27 cellular contexts compared by ENCODE assay signal in genomic region chr7:114806590-114807167, GRCh38.
DNase-seq lines count a peak whose midpoint lies in the region; ATAC-seq, FAIRE-seq and TF ChIP-seq lines count a peak whose summit lies in the region.
"Had no signal": no experiment of that assay in that cellular context is flagged by ENCODE, and none has a peak within 500 bp of the region (broad histone marks: within the 10 kb centered on the region; RNA-seq: fewer than 3 reads in every experiment).

No MANE protein-coding gene starts in this region.

- FAIRE-seq in pancreas (lab: Jason Lieb, UNC): no peak
- FAIRE-seq: urothelium cell line had no signal

- H3K27ac Mint-ChIP-seq in activated naive CD4-positive, alpha-beta T cell treated with anti-CD3 and anti-CD28 coated beads, Interleukin-2, amount 50 U/mL, for 72 hours: no peak overlapping the region
- H3K27ac Mint-ChIP-seq: activated CD8-positive, alpha-beta memory T cell treated with anti-CD3 and anti-CD28 coated beads, Interleukin-2, amount 10 ng/mL, durations not matched to agents 7 days and 5 days; activated naive CD4-positive, alpha-beta T cell treated with anti-CD3 and anti-CD28 coated beads for 36 hours; activated T-cell treated with anti-CD3 and anti-CD28 coated beads, Interleukin-2, amount 50 U/mL, for 72 hours; memory B cell; stimulated activated naive B cell treated with anti-CD40 and anti-IgM and Interleukin-4, amounts not matched to agents 10 μg/mL and 1 μg/mL and 100 μg/mL, for 72 hours had no signal

- H3K27me3 Mint-ChIP-seq in activated T-cell treated with anti-CD3 and anti-CD28 coated beads, Interleukin-2, amount 50 U/mL, for 4 hours (ENCODE audit: low read depth): no peaks in the 10 kb centered on the region
- H3K27me3 Mint-ChIP-seq: central memory CD8-positive, alpha-beta T cell had no signal

- no peaks in the 10 kb centered on the region for H3K36me3 Mint-ChIP-seq in activated T-cell treated with anti-CD3 and anti-CD28 coated beads, Interleukin-2, amount 50 U/mL, for 4 hours (ENCODE audit: insufficient read depth)
- H3K36me3 Mint-ChIP-seq in activated naive CD4-positive, alpha-beta T cell treated with anti-CD3 and anti-CD28 coated beads, Interleukin-2, amount 50 U/mL, for 72 hours: peaks cover 0 to 47% of the 10 kb centered on the region in 2 donors
- H3K36me3 Mint-ChIP-seq: memory B cell; stimulated activated naive B cell treated with anti-CD40 and anti-IgM and Interleukin-4, amounts not matched to agents 10 μg/mL and 1 μg/mL and 100 μg/mL, for 72 hours had no signal

- peak; percentile 19 for DNase-seq in LHCN-M2 (ENCODE audit: low read depth)
- DNase-seq in adrenal gland: peak in 6 of 7 donors; percentile 22 to 67 (median 55)
- peak; percentile 25 for DNase-seq in fibroblast of peridontal ligament (ENCODE audit: extremely low read depth)
- peak in 3 of 6 donors; percentile 13 to 37 (median 21) for DNase-seq in pancreas
- DNase-seq in activated T-cell treated with anti-CD3 and anti-CD28 coated beads, Interleukin-2, amount 50 U/mL, for 4 hours: no peak
- no peak for DNase-seq in activated naive CD4-positive, alpha-beta T cell treated with anti-CD3 and anti-CD28 coated beads, Interleukin-2, amount 50 U/mL, for 72 hours (ENCODE audit: low spot score in 2 of 2)
- no peak for DNase-seq in AG08395 (ENCODE audit: low spot score)
- DNase-seq: activated CD4-positive, alpha-beta T cell treated with anti-CD3 and anti-CD28 coated beads, Interleukin-2, amount 50 U/mL, for 1 hour; activated CD8-positive, alpha-beta memory T cell treated with anti-CD3 and anti-CD28 coated beads, Interleukin-2, amount 10 ng/mL, durations not matched to agents 7 days and 5 days; activated naive CD4-positive, alpha-beta T cell treated with anti-CD3 and anti-CD28 coated beads for 36 hours; activated T-cell treated with anti-CD3 and anti-CD28 coated beads, Interleukin-2, amount 50 U/mL, for 72 hours; C1 segment of cervical spinal cord; COR-L47; dorsolateral prefrontal cortex; NCI-H1436 treated with DMSO at 0.1 percent for 48 hours; NCI-H2107; SIG-M5; stimulated activated CD4-positive, alpha-beta T cell treated with anti-CD3 and anti-CD28 coated beads, Interleukin-4, amount 100 ng/mL, for 4 hours; stimulated activated naive B cell treated with anti-CD40 and anti-IgM and Interleukin-4, amounts not matched to agents 10 μg/mL and 1 μg/mL and 100 μg/mL, for 72 hours; T1000 had no signal

- H3K4me3 ChIP-seq in adrenal gland (no peak overlapping the region), pancreas (no peak overlapping the region)
- H3K4me3 ChIP-seq: dorsolateral prefrontal cortex, suprapubic skin had no signal

- H3K27ac ChIP-seq in adrenal gland (no peak overlapping the region), pancreas (no peak overlapping the region)
- H3K27ac ChIP-seq: dorsolateral prefrontal cortex, KMS-11, suprapubic skin had no signal

- no peaks in the 10 kb centered on the region for H3K36me3 ChIP-seq in adrenal gland (replicated peaks in 1 of 2)
- H3K36me3 ChIP-seq in pancreas: no peaks in the 10 kb centered on the region
- H3K36me3 ChIP-seq: suprapubic skin had no signal

- H3K4me3 Mint-ChIP-seq in activated T-cell treated with anti-CD3 and anti-CD28 coated beads, Interleukin-2, amount 50 U/mL, for 4 hours: no peak overlapping the region
- H3K4me3 Mint-ChIP-seq: activated CD8-positive, alpha-beta memory T cell treated with anti-CD3 and anti-CD28 coated beads, Interleukin-2, amount 10 ng/mL, durations not matched to agents 7 days and 5 days; activated naive CD4-positive, alpha-beta T cell treated with anti-CD3 and anti-CD28 coated beads for 36 hours; activated T-cell treated with anti-CD3 and anti-CD28 coated beads, Interleukin-2, amount 50 U/mL, for 72 hours; central memory CD8-positive, alpha-beta T cell; memory B cell; stimulated activated naive B cell treated with anti-CD40 and anti-IgM and Interleukin-4, amounts not matched to agents 10 μg/mL and 1 μg/mL and 100 μg/mL, for 72 hours had no signal

- TF ChIP-seq CTCF in adrenal gland (IDR thresholded peaks at IDR 0.05) (no peak), pancreas (IDR thresholded peaks at IDR 0.05) (no peak)

- no peaks in the 10 kb centered on the region for H3K9me3 Mint-ChIP-seq in activated T-cell treated with anti-CD3 and anti-CD28 coated beads, Interleukin-2, amount 50 U/mL, for 4 hours
- H3K9me3 Mint-ChIP-seq in activated naive CD4-positive, alpha-beta T cell treated with anti-CD3 and anti-CD28 coated beads, Interleukin-2, amount 50 U/mL, for 72 hours: peaks cover 0 to 30% of the 10 kb centered on the region in 2 donors
- H3K9me3 Mint-ChIP-seq: activated naive CD4-positive, alpha-beta T cell treated with anti-CD3 and anti-CD28 coated beads for 36 hours; central memory CD8-positive, alpha-beta T cell; memory B cell; stimulated activated naive B cell treated with anti-CD40 and anti-IgM and Interleukin-4, amounts not matched to agents 10 μg/mL and 1 μg/mL and 100 μg/mL, for 72 hours had no signal

- no peaks in the 10 kb centered on the region for H3K9me3 ChIP-seq in adrenal gland (replicated peaks in 1 of 3)
- no peaks in the 10 kb centered on the region for H3K9me3 ChIP-seq in pancreas
- H3K9me3 ChIP-seq: suprapubic skin had no signal

- intact Hi-C loops in adrenal gland (cut with DNase I): no loop called here
- intact Hi-C loops in pancreas (cut with DNase I): no loop called here

- ATAC-seq in pancreas (peak in 3 of 4 donors; percentile 40 to 84 (median 81)), GM21529 (IDR thresholded peaks at IDR 0.05; ENCODE audit: unreplicated experiment) (no peak)
- no peak for ATAC-seq in activated T-cell treated with anti-CD3 and anti-CD28 coated beads, Interleukin-2, amount 50 U/mL, for 4 hours
- no peak for ATAC-seq in activated naive CD4-positive, alpha-beta T cell treated with anti-CD3 and anti-CD28 coated beads, Interleukin-2, amount 50 U/mL, for 72 hours
- ATAC-seq: activated CD8-positive, alpha-beta memory T cell treated with anti-CD3 and anti-CD28 coated beads, Interleukin-2, amount 10 ng/mL, durations not matched to agents 7 days and 5 days; activated T-cell treated with anti-CD3 and anti-CD28 coated beads, Interleukin-2, amount 50 U/mL, for 72 hours; Panc1; stimulated activated naive B cell treated with anti-CD40 and anti-IgM and Interleukin-4, amounts not matched to agents 10 μg/mL and 1 μg/mL and 100 μg/mL, for 72 hours had no signal

- no peak for TF ChIP-seq POLR2A in adrenal gland (IDR thresholded peaks at IDR 0.05)

- no peaks in the 10 kb centered on the region for H3K4me1 ChIP-seq in adrenal gland (replicated peaks in 1 of 2)
- no peaks in the 10 kb centered on the region for H3K4me1 ChIP-seq in pancreas
- H3K4me1 ChIP-seq: suprapubic skin had no signal

- H3K4me1 Mint-ChIP-seq in activated T-cell treated with anti-CD3 and anti-CD28 coated beads, Interleukin-2, amount 50 U/mL, for 4 hours (ENCODE audit: low read depth): peaks cover 12% of the 10 kb centered on the region
- H3K4me1 Mint-ChIP-seq: central memory CD8-positive, alpha-beta T cell; memory B cell; stimulated activated naive B cell treated with anti-CD40 and anti-IgM and Interleukin-4, amounts not matched to agents 10 μg/mL and 1 μg/mL and 100 μg/mL, for 72 hours had no signal

- 56 to 71% (median 65%) methylated on average over 2 of the region's 2 CpGs for WGBS in adrenal gland, 4 donors
- 33 to 38% methylated on average over 2 of the region's 2 CpGs for WGBS in pancreas, 2 donors

- H3K27me3 ChIP-seq in adrenal gland: no peaks in the 10 kb centered on the region
- no peaks in the 10 kb centered on the region for H3K27me3 ChIP-seq in pancreas
- H3K27me3 ChIP-seq: suprapubic skin had no signal

Comparison
In these comparisons a context has a peak if more than half of its experiments do, and no peak if none do; other contexts are left out.
1. DNase-seq: peak in LHCN-M2 (single experiment), adrenal gland (6 of 7) and fibroblast of peridontal ligament (single experiment); none in activated T-cell treated with anti-CD3 and anti-CD28 coated beads, Interleukin-2, amount 50 U/mL, for 4 hours (single experiment), activated naive CD4-positive, alpha-beta T cell treated with anti-CD3 and anti-CD28 coated beads, Interleukin-2, amount 50 U/mL, for 72 hours (0 of 2) and AG08395 (single experiment).
2. ATAC-seq: peak in pancreas (3 of 4); none in activated T-cell treated with anti-CD3 and anti-CD28 coated beads, Interleukin-2, amount 50 U/mL, for 4 hours (0 of 2), activated naive CD4-positive, alpha-beta T cell treated with anti-CD3 and anti-CD28 coated beads, Interleukin-2, amount 50 U/mL, for 72 hours (0 of 2) and GM21529 (single experiment).